ENCODE assay signal across 24 cellular contexts in the genomic region with DNA sequence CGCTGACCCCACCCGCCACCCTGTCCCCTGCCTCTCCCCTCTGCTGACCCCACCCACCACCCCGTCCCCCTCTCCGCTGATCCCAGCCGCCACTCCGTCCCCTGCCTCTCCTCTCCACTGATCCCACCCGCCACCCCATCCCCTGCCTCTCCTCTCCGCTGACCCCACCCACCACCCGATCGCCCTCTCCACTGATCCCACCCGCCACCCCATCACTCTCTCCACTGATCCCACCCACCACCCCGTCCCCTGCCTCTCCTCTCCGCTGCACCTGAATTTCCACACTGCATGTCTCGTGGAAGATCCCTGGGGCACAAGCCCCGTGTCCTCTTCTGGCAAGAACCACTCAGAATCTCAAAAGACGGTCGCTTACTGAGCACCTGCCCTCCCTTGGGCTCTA. TPM values are rescaled to one million over a fixed set of nuclear protein-coding genes. Genes with fewer than 3 reads are reported as not detected.
"Had no signal": no experiment of that assay in that cellular context is flagged by ENCODE, and none has a peak within 500 bp of the region (broad histone marks: within the 10 kb centered on the region; RNA-seq: fewer than 3 reads in every experiment).

No MANE protein-coding gene starts in this region.

- H3K27ac Mint-ChIP-seq: activated CD8-positive, alpha-beta T cell treated with anti-CD3 and anti-CD28 coated beads, Interleukin-2, amount 10 ng/mL, durations not matched to agents 7 days and 5 days; activated naive CD4-positive, alpha-beta T cell treated with anti-CD3 and anti-CD28 coated beads, Interleukin-2, amount 50 U/mL, for 24 hours; activated T-helper 17 cell treated with anti-CD3 and anti-CD28 coated beads, Interleukin-2, amount 50 U/mL, for 72 hours; T-helper 17 cell; WTC11 had no signal

- H3K36me3 ChIP-seq: ascending aorta had no signal

- H3K4me1 ChIP-seq: ascending aorta, body of pancreas had no signal

- ATAC-seq: activated CD8-positive, alpha-beta T cell treated with anti-CD3 and anti-CD28 coated beads, Interleukin-2, amount 10 ng/mL, durations not matched to agents 7 days and 5 days; activated T-cell treated with anti-CD3 and anti-CD28 coated beads, Interleukin-2, amount 50 U/mL, for 4 hours; activated T-helper 17 cell treated with anti-CD3 and anti-CD28 coated beads, Interleukin-2, amount 50 U/mL, for 72 hours; body of pancreas; T-helper 17 cell; WTC11 had no signal

- H3K4me3 ChIP-seq: ascending aorta, body of pancreas had no signal

- H3K36me3 Mint-ChIP-seq: activated naive CD4-positive, alpha-beta T cell treated with anti-CD3 and anti-CD28 coated beads, Interleukin-2, amount 50 U/mL, for 24 hours; WTC11 had no signal

- H3K27me3 ChIP-seq: ascending aorta, body of pancreas had no signal

- DNase-seq: activated CD4-positive, alpha-beta T cell treated with anti-CD3 and anti-CD28 coated beads for 48 hours; activated CD4-positive, alpha-beta T cell treated with anti-CD3 and anti-CD28 coated beads, Interleukin-2, amount 50 U/mL, for 4 hours; activated CD4-positive, CD25-positive, alpha-beta regulatory T cell treated with anti-CD3 and anti-CD28 coated beads, Interleukin-2, amount 50 U/mL, for 72 hours; activated CD8-positive, alpha-beta T cell treated with anti-CD3 and anti-CD28 coated beads, Interleukin-2, amount 10 ng/mL, durations not matched to agents 7 days and 5 days; activated T-cell treated with anti-CD3 and anti-CD28 coated beads, Interleukin-2, amount 50 U/mL, for 4 hours; IMR-90; Kasumi-1; KBM-7; NCI-H1105 treated with DMSO at 0.1 percent for 48 hours; NCI-H1436 treated with DMSO at 0.1 percent for 48 hours; NCI-H187; NCI-H2081; NCI-H510A treated with DMSO at 0.1 percent for 48 hours; NCI-H69; NK-92 treated with Interleukin-12 subunit alpha and Interleukin-12 subunit beta, amount 100 ng/mL, for 24 hours; SIG-M5; T-helper 17 cell; T-helper 9 cell had no signal

- H3K4me1 Mint-ChIP-seq: activated naive CD4-positive, alpha-beta T cell treated with anti-CD3 and anti-CD28 coated beads, Interleukin-2, amount 50 U/mL, for 24 hours; activated T-helper 17 cell treated with anti-CD3 and anti-CD28 coated beads, Interleukin-2, amount 50 U/mL, for 72 hours; WTC11 had no signal

- H3K27ac ChIP-seq: ascending aorta, body of pancreas had no signal

- H3K9me3 ChIP-seq: ascending aorta, body of pancreas had no signal

- H3K27me3 Mint-ChIP-seq: activated naive CD4-positive, alpha-beta T cell treated with anti-CD3 and anti-CD28 coated beads, Interleukin-2, amount 50 U/mL, for 24 hours had no signal

- FAIRE-seq: RCC 7860 had no signal

- H3K4me3 Mint-ChIP-seq: activated CD8-positive, alpha-beta T cell treated with anti-CD3 and anti-CD28 coated beads, Interleukin-2, amount 10 ng/mL, durations not matched to agents 7 days and 5 days; activated naive CD4-positive, alpha-beta T cell treated with anti-CD3 and anti-CD28 coated beads, Interleukin-2, amount 50 U/mL, for 24 hours; activated T-cell treated with anti-CD3 and anti-CD28 coated beads, Interleukin-2, amount 50 U/mL, for 4 hours; activated T-helper 17 cell treated with anti-CD3 and anti-CD28 coated beads, Interleukin-2, amount 50 U/mL, for 72 hours; T-helper 17 cell; WTC11 had no signal

- H3K9me3 Mint-ChIP-seq: activated naive CD4-positive, alpha-beta T cell treated with anti-CD3 and anti-CD28 coated beads, Interleukin-2, amount 50 U/mL, for 24 hours; activated T-cell treated with anti-CD3 and anti-CD28 coated beads, Interleukin-2, amount 50 U/mL, for 4 hours; activated T-helper 17 cell treated with anti-CD3 and anti-CD28 coated beads, Interleukin-2, amount 50 U/mL, for 72 hours; WTC11 had no signal

RNA-seq across cellular contexts. Expression of a gene that starts 53.4 kb away (rescaled TPM):
- total RNA-seq: activated CD8-positive, alpha-beta T cell treated with anti-CD3 and anti-CD28 coated beads, Interleukin-2, amount 10 ng/mL, durations not matched to agents 7 days and 5 days; T-helper 17 cell had no signal
